20 cellular contexts compared by ENCODE assay signal in genomic region chr1:203488539-203488938, GRCh38.
"Had no signal": no experiment of that assay in that cellular context is flagged by ENCODE, and none has a peak within 500 bp of the region (broad histone marks: within the 10 kb centered on the region; RNA-seq: fewer than 3 reads in every experiment).

No MANE protein-coding gene starts in this region.

- H3K9ac ChIP-seq: parathyroid adenoma had no signal

- H3K27me3 Mint-ChIP-seq: activated CD4-positive, alpha-beta T cell treated with anti-CD3 and anti-CD28 coated beads for 36 hours; activated naive CD8-positive, alpha-beta T cell treated with anti-CD3 and anti-CD28 coated beads for 36 hours had no signal

- H3K4me3 ChIP-seq: mucosa of descending colon had no signal

- H3K27me3 ChIP-seq: neutrophil had no signal

- H3K27ac ChIP-seq: parathyroid adenoma had no signal

- H3K9me3 Mint-ChIP-seq: activated CD4-positive, alpha-beta memory T cell treated with anti-CD3 and anti-CD28 coated beads for 36 hours; activated naive CD8-positive, alpha-beta T cell treated with anti-CD3 and anti-CD28 coated beads for 36 hours; activated T-cell treated with anti-CD3 and anti-CD28 coated beads, Interleukin-2, amount 50 U/mL, for 72 hours; dendritic cell treated with granulocyte-macrophage colony-stimulating factor and Interleukin-4, amounts not matched to agents 40 ng/mL and 50 ng/mL, for 4 days; immature natural killer cell; naive thymus-derived CD4-positive, alpha-beta T cell; stimulated activated naive B cell treated with anti-CD40 and anti-IgM and Interleukin-4, amounts not matched to agents 10 μg/mL and 1 μg/mL and 100 μg/mL, for 72 hours had no signal

- H3K36me3 ChIP-seq: neutrophil had no signal

- DNase-seq: activated CD4-positive, alpha-beta memory T cell treated with anti-CD3 and anti-CD28 coated beads for 36 hours; activated CD4-positive, alpha-beta T cell treated with anti-CD3 and anti-CD28 coated beads for 36 hours; activated naive CD8-positive, alpha-beta T cell treated with anti-CD3 and anti-CD28 coated beads for 36 hours; activated T-cell treated with anti-CD3 and anti-CD28 coated beads, Interleukin-2, amount 50 U/mL, for 72 hours; amniotic stem cell; effector CD8-positive, alpha-beta T cell; esophagus squamous epithelium; immature natural killer cell; kidney glomerular epithelial cell; left ventricle myocardium superior; mucosa of descending colon; naive thymus-derived CD4-positive, alpha-beta T cell; spleen; stimulated activated CD4-positive, alpha-beta T cell treated with anti-CD3 and anti-CD28 coated beads, Interleukin-4, amount 100 ng/mL, for 4 hours; stimulated activated naive B cell treated with anti-CD40 and anti-IgM and Interleukin-4, amounts not matched to agents 10 μg/mL and 1 μg/mL and 100 μg/mL, for 72 hours; SW 1271 had no signal

- H3K27ac Mint-ChIP-seq: activated CD4-positive, alpha-beta memory T cell treated with anti-CD3 and anti-CD28 coated beads for 36 hours; activated T-cell treated with anti-CD3 and anti-CD28 coated beads, Interleukin-2, amount 50 U/mL, for 72 hours had no signal

- H3K36me3 Mint-ChIP-seq: activated CD4-positive, alpha-beta memory T cell treated with anti-CD3 and anti-CD28 coated beads for 36 hours; activated naive CD8-positive, alpha-beta T cell treated with anti-CD3 and anti-CD28 coated beads for 36 hours; immature natural killer cell; naive thymus-derived CD4-positive, alpha-beta T cell; stimulated activated naive B cell treated with anti-CD40 and anti-IgM and Interleukin-4, amounts not matched to agents 10 μg/mL and 1 μg/mL and 100 μg/mL, for 72 hours had no signal

- H3K9me3 ChIP-seq: esophagus squamous epithelium, mucosa of descending colon, neutrophil, spleen, thoracic aorta had no signal

- H3K79me2 ChIP-seq: parathyroid adenoma had no signal

- H3K4me1 ChIP-seq: parathyroid adenoma had no signal
